ENCODE assay signal across 9 cellular contexts in genomic region chr6:42390228-42390934, GRCh38.
DNase-seq lines count a peak whose midpoint lies in the region; ATAC-seq and TF ChIP-seq lines count a peak whose summit lies in the region.
"Had no signal": no experiment of that assay in that cellular context is flagged by ENCODE, and none has a peak within 500 bp of the region (broad histone marks: within the 10 kb centered on the region; RNA-seq: fewer than 3 reads in every experiment).

No MANE protein-coding gene starts in this region.

- H3K4me1 ChIP-seq in Panc1 (ENCODE audit: control insufficient read depth, insufficient read depth, low read length) = peaks cover 27% of the 10 kb centered on the region
- H3K4me1 ChIP-seq: psoas muscle had no signal

- intact Hi-C loops in Panc1 (cut with micrococcal nuclease; ENCODE audit: unreplicated experiment) = no loop called here

- H3K36me3 Mint-ChIP-seq in activated naive CD4-positive, alpha-beta T cell treated with anti-CD3 and anti-CD28 coated beads, Interleukin-2, amount 10 ng/mL, durations not matched to agents 7 days and 5 days = peaks cover 16% of the 10 kb centered on the region

- POLR2A ChIA-PET in Panc1 (lab: Charles Lee) = no interaction called here

- H3K9me3 Mint-ChIP-seq in activated naive CD4-positive, alpha-beta T cell treated with anti-CD3 and anti-CD28 coated beads, Interleukin-2, amount 10 ng/mL, durations not matched to agents 7 days and 5 days = no peaks in the 10 kb centered on the region

- no peaks in the 10 kb centered on the region for H3K27me3 Mint-ChIP-seq in activated naive CD4-positive, alpha-beta T cell treated with anti-CD3 and anti-CD28 coated beads, Interleukin-2, amount 10 ng/mL, durations not matched to agents 7 days and 5 days

- DNase-seq in Panc1 (ENCODE audit: low read depth, low spot score) (no peak), GM19238 (ENCODE audit: insufficient read length, low spot score) (no peak), G401 (ENCODE audit: low spot score) (no peak), superior temporal gyrus (ENCODE audit: extremely low spot score) (no peak)
- peak; percentile 71 for DNase-seq in activated naive CD4-positive, alpha-beta T cell treated with anti-CD3 and anti-CD28 coated beads, Interleukin-2, amount 10 ng/mL, durations not matched to agents 7 days and 5 days
- peak; percentile 56 for DNase-seq in stimulated activated CD4-positive, alpha-beta T cell treated with anti-CD3 and anti-CD28 coated beads, Interleukin-4, amount 100 ng/mL, for 1 hour
- DNase-seq: psoas muscle had no signal

- no peaks in the 10 kb centered on the region for H3K36me3 ChIP-seq in Panc1 (ENCODE audit: control insufficient read depth, insufficient read depth, low read length)

- no peak for TF ChIP-seq CTCF in Panc1 (IDR thresholded peaks at IDR 0.05)

- ATAC-seq in GM18867 (IDR thresholded peaks at IDR 0.05; ENCODE audit: unreplicated experiment) = peak; percentile 66
- ATAC-seq in Panc1 = no peak
- no peak for ATAC-seq in GM21360 (IDR thresholded peaks at IDR 0.05; ENCODE audit: unreplicated experiment)
- ATAC-seq: psoas muscle had no signal

- no peak overlapping the region for H3K4me3 ChIP-seq in Panc1 (ENCODE audit: low read depth in 2 of 2, low read length in 2 of 2)
- H3K4me3 ChIP-seq: psoas muscle had no signal

- CTCF ChIA-PET in Panc1 (lab: Charles Lee) = no interaction called here
- CTCF ChIA-PET in activated naive CD4-positive, alpha-beta T cell treated with anti-CD3 and anti-CD28 coated beads, Interleukin-2, amount 10 ng/mL, durations not matched to agents 7 days and 5 days (lab: Charles Lee) = interaction anchor here (0.7 to 3.9 kb wide), 10 partner anchors 12 to 615 kb away, joined by 3 to 17 read pairs (median 4); no protein-coding TSS in a partner anchor

- H3K27ac ChIP-seq in Panc1 (ENCODE audit: low read length) = 0 out of 2 replicates have a peak overlapping the region, but pooled peaks have one; percentile 10
- H3K27ac ChIP-seq: psoas muscle had no signal

- H3K27ac Mint-ChIP-seq in activated naive CD4-positive, alpha-beta T cell treated with anti-CD3 and anti-CD28 coated beads, Interleukin-2, amount 10 ng/mL, durations not matched to agents 7 days and 5 days = peak overlapping the region; percentile 99

- BruUV-seq in Panc1 (replicated peaks; lab: Mats Ljungman, UMichigan) = no TSS peak

- H3K27me3 ChIP-seq in Panc1 (ENCODE audit: control insufficient read depth, insufficient read depth, low read length) = no peaks in the 10 kb centered on the region

- in situ Hi-C loops in Panc1 (cut with HindIII; ENCODE audit: low pct_unique_long_range_greater_than_20kb, low sequenced_read_pairs) = no loop called here
- in situ Hi-C loops in G401 (cut with HindIII; ENCODE audit: low sequenced_read_pairs) = no loop called here

- no peaks in the 10 kb centered on the region for H3K9me3 ChIP-seq in Panc1 (ENCODE audit: control insufficient read depth, insufficient read depth, low read depth, low read length)
- H3K9me3 ChIP-seq: psoas muscle had no signal

- peaks cover 89% of the 10 kb centered on the region for H3K4me1 Mint-ChIP-seq in activated naive CD4-positive, alpha-beta T cell treated with anti-CD3 and anti-CD28 coated beads, Interleukin-2, amount 10 ng/mL, durations not matched to agents 7 days and 5 days

- peak overlapping the region; percentile 58 for H3K4me3 Mint-ChIP-seq in activated naive CD4-positive, alpha-beta T cell treated with anti-CD3 and anti-CD28 coated beads, Interleukin-2, amount 10 ng/mL, durations not matched to agents 7 days and 5 days

Comparison
In these comparisons a context has a peak if more than half of its experiments do, and no peak if none do; other contexts are left out.
1. DNase-seq: peak in activated naive CD4-positive, alpha-beta T cell treated with anti-CD3 and anti-CD28 coated beads, Interleukin-2, amount 10 ng/mL, durations not matched to agents 7 days and 5 days (single experiment) and stimulated activated CD4-positive, alpha-beta T cell treated with anti-CD3 and anti-CD28 coated beads, Interleukin-4, amount 100 ng/mL, for 1 hour (single experiment); none in Panc1 (single experiment), GM19238 (single experiment), G401 (single experiment) and superior temporal gyrus (single experiment).